ENCODE assay signal across 9 cellular contexts in genomic region chr7:128030999-128031681, GRCh38. TPM values are rescaled to one million over a fixed set of nuclear protein-coding genes. Genes with fewer than 3 reads are reported as not detected.
DNase-seq lines count a peak whose midpoint lies in the region; ATAC-seq and TF ChIP-seq lines count a peak whose summit lies in the region.
"Had no signal": no experiment of that assay in that cellular context is flagged by ENCODE, and none has a peak within 500 bp of the region (broad histone marks: within the 10 kb centered on the region; RNA-seq: fewer than 3 reads in every experiment).

TSS of gene LRRC4 (minus strand) at chr7:128031437. CDS start at chr7:128030640, 797 bp downstream.

- peaks cover 12% of the 10 kb centered on the region for H3K4me1 Mint-ChIP-seq in activated naive CD4-positive, alpha-beta T cell treated with anti-CD3 and anti-CD28 coated beads, Interleukin-2, amount 50 U/mL, for 24 hours

- peak within 1 kb of the TSS; percentile 88 for H3K4me3 Mint-ChIP-seq in activated naive CD4-positive, alpha-beta T cell treated with anti-CD3 and anti-CD28 coated beads, Interleukin-2, amount 50 U/mL, for 24 hours

- peak within 1 kb of the TSS; percentile 87 for H3K27ac Mint-ChIP-seq in activated naive CD4-positive, alpha-beta T cell treated with anti-CD3 and anti-CD28 coated beads, Interleukin-2, amount 50 U/mL, for 24 hours

- ATAC-seq in GM21529 (IDR thresholded peaks at IDR 0.05; ENCODE audit: unreplicated experiment) (peak; percentile 43), Right ventricle myocardium inferior (no peak)

- no peaks in the 10 kb centered on the region; the same call in 1 of the 2 replicates for H3K36me3 ChIP-seq in MM.1S (replicated peaks; ENCODE audit: insufficient read depth, low read length)

- no peaks in the 10 kb centered on the region for H3K9me3 Mint-ChIP-seq in activated naive CD4-positive, alpha-beta T cell treated with anti-CD3 and anti-CD28 coated beads, Interleukin-2, amount 50 U/mL, for 24 hours

- no peaks in the 10 kb centered on the region for H3K9me3 ChIP-seq in MM.1S (replicated peaks; ENCODE audit: insufficient read depth, low read length)

- H3K79me2 ChIP-seq in MM.1S (ENCODE audit: low read length), result peaks cover 62% of the 10 kb centered on the region

- 0 out of 2 replicates have a peak, but pooled peaks cover 7% of the 10 kb centered on the region for H4K20me1 ChIP-seq in MM.1S (ENCODE audit: insufficient read depth, low read length)

- no peak within 1 kb of the TSS for H3K27ac ChIP-seq in MM.1S (ENCODE audit: low read length)

- intact Hi-C loops in Right ventricle myocardium inferior (cut with DNase I), result no loop called here

- peaks cover 1% of the 10 kb centered on the region for H3K27me3 Mint-ChIP-seq in activated naive CD4-positive, alpha-beta T cell treated with anti-CD3 and anti-CD28 coated beads, Interleukin-2, amount 50 U/mL, for 24 hours

- no peaks in the 10 kb centered on the region for H3K9me2 ChIP-seq in MM.1S (replicated peaks; ENCODE audit: insufficient read depth, low read length)

- no peak for TF ChIP-seq CTCF in MM.1S (IDR thresholded peaks at IDR 0.05; ENCODE audit: low read length)

- peaks cover 13% of the 10 kb centered on the region for H3K36me3 Mint-ChIP-seq in activated naive CD4-positive, alpha-beta T cell treated with anti-CD3 and anti-CD28 coated beads, Interleukin-2, amount 50 U/mL, for 24 hours

- H3K9ac ChIP-seq in MM.1S (ENCODE audit: low read length), result no peak within 1 kb of the TSS

- peaks cover 30% of the 10 kb centered on the region for H3K4me1 ChIP-seq in MM.1S (ENCODE audit: low read length)

- H3K4me2 ChIP-seq in MM.1S (ENCODE audit: low read depth, low read length), result no peak within 1 kb of the TSS

- peaks cover 27% of the 10 kb centered on the region for H3F3A ChIP-seq in MM.1S (ENCODE audit: insufficient read depth, low read length)

- no peak within 1 kb of the TSS for H3K4me3 ChIP-seq in MM.1S (ENCODE audit: low read length)

- H2AFZ ChIP-seq in MM.1S (ENCODE audit: low read length), result no peak within 1 kb of the TSS

- H3K27me3 ChIP-seq in MM.1S (replicated peaks; ENCODE audit: insufficient read depth, low read length), result no peaks in the 10 kb centered on the region

- DNase-seq in GM03348 (ENCODE audit: low spot score) (peak; percentile 79), M059J (ENCODE audit: low read depth) (peak; percentile 64), Right ventricle myocardium inferior (ENCODE audit: missing footprints) (peak; percentile 79), nucleus accumbens (lab: John Stamatoyannopoulos, UW) (peak in 36 of 56 donors; percentile 19 to 68 (median 50)), NCI-H1694 (lab: John Stamatoyannopoulos, UW) (no peak), MM.1S (no peak)

RNA-seq across cellular contexts. Expression of gene LRRC4, which starts in this region (rescaled TPM):
- 0.39 TPM in 1 of 2 replicates, not detected in the other for total RNA-seq in M059J (2014; rRNA removed; shearing (Covaris generic))
- 2.4 TPM for total RNA-seq in Right ventricle myocardium inferior
- total RNA-seq: SK-MEL-5 had no signal

Comparison
In these comparisons a context has a peak if more than half of its experiments do, and no peak if none do; other contexts are left out.
1. Peak in DNase-seq in M059J; RNA of the gene not detected or under 1 TPM.
2. DNase-seq: peak in GM03348 (single experiment), Right ventricle myocardium inferior (single experiment) and nucleus accumbens (36 of 56); none in NCI-H1694 (single experiment) and MM.1S (single experiment).